ENCODE assay signal across 18 cellular contexts in genomic region chr2:70425682-70426301, GRCh38.
DNase-seq lines count a peak whose midpoint lies in the region; ATAC-seq, FAIRE-seq and TF ChIP-seq lines count a peak whose summit lies in the region.
"Had no signal": no experiment of that assay in that cellular context is flagged by ENCODE, and none has a peak within 500 bp of the region (broad histone marks: within the 10 kb centered on the region; RNA-seq: fewer than 3 reads in every experiment).

No MANE protein-coding gene starts in this region.

- H4K20me1 ChIP-seq in H1 (replicated peaks in 1 of 2; ENCODE audit: control insufficient read depth in 1 of 2, insufficient read depth in 2 of 2, low read length in 2 of 2) = no peaks in the 10 kb centered on the region

- no peak for ATAC-seq in GM18873 (IDR thresholded peaks at IDR 0.05; ENCODE audit: low FRiP score, unreplicated experiment)
- ATAC-seq: activated T-cell treated with anti-CD3 and anti-CD28 coated beads, Interleukin-2, amount 50 U/mL, for 4 hours; heart right ventricle had no signal

- H2AFZ ChIP-seq in H1 (ENCODE audit: low read length) = peak overlapping the region; percentile 29; the same call in 1 of the 2 replicates

- no peak overlapping the region for H2BK12ac ChIP-seq in H1 (ENCODE audit: low read depth, low read length)

- H4K5ac ChIP-seq in H1 (ENCODE audit: insufficient read length, low read depth, low read length) = no peak overlapping the region
- H4K5ac ChIP-seq in mesendoderm (ENCODE audit: low read length) = no peak overlapping the region

- H4K8ac ChIP-seq in H1 (ENCODE audit: extremely low read depth, insufficient read depth, low read length) (no peak overlapping the region), mesendoderm (ENCODE audit: low read depth, low read length) (no peak overlapping the region)

- H3K4ac ChIP-seq in H1 (replicated peaks; ENCODE audit: insufficient read length, low read depth, low read length) (no peak overlapping the region), mesendoderm (ENCODE audit: low read depth, low read length) (no peak overlapping the region)

- TF ChIP-seq EP300 in H1 (IDR thresholded peaks at IDR 0.05; ENCODE audit: borderline replicate concordance in 1 of 2, low read depth in 2 of 2, low read length in 2 of 2) = no peak

- no peak overlapping the region for H3K23ac ChIP-seq in H1 (ENCODE audit: insufficient read length)
- no peak overlapping the region for H3K23ac ChIP-seq in mesendoderm (ENCODE audit: low read length)

- no peaks in the 10 kb centered on the region for H3K23me2 ChIP-seq in H1 (ENCODE audit: low read depth, low read length)

- TF ChIP-seq POLR2A in H1 (IDR thresholded peaks at IDR 0.05; ENCODE audit: control extremely low read depth in 1 of 2, low read depth in 2 of 2, low read length in 2 of 2) = no peak
- no peak for TF ChIP-seq POLR2A in adrenal gland (IDR thresholded peaks at IDR 0.05)

- H3K4me2 ChIP-seq in H1 (ENCODE audit: insufficient read depth in 1 of 2, low read depth in 2 of 2, low read length in 2 of 2) (no peak overlapping the region), mesendoderm (ENCODE audit: low read length) (no peak overlapping the region)

- H4K91ac ChIP-seq in H1 (replicated peaks; ENCODE audit: insufficient read length, low read length) = no peak overlapping the region

- no peak overlapping the region for H3K4me3 ChIP-seq in H1 (ENCODE audit: extremely low read depth in 1 of 4, insufficient read depth in 2 of 4, low read depth in 3 of 4, low read length in 4 of 4)
- H3K4me3 ChIP-seq in mesendoderm (ENCODE audit: low read length) = no peak overlapping the region
- no peak overlapping the region for H3K4me3 ChIP-seq in foreskin fibroblast (ENCODE audit: low read depth in 1 of 2, low read length in 2 of 2)
- no peak overlapping the region for H3K4me3 ChIP-seq in adrenal gland
- H3K4me3 ChIP-seq: heart right ventricle had no signal

- H3K79me2 ChIP-seq in H1 (ENCODE audit: control insufficient read depth in 1 of 2, insufficient read depth in 2 of 2, low read length in 2 of 2) (no peaks in the 10 kb centered on the region), mesendoderm (ENCODE audit: control insufficient read depth, insufficient read depth, low read length) (no peaks in the 10 kb centered on the region)

- no peak for FAIRE-seq in H1 (lab: Jason Lieb, UNC)

- no peak overlapping the region for H2BK120ac ChIP-seq in H1 (replicated peaks; ENCODE audit: low read depth, low read length)
- H2BK120ac ChIP-seq in mesendoderm (ENCODE audit: low read depth, low read length) = no peak overlapping the region

- no peak overlapping the region for H3K9ac ChIP-seq in H1 (replicated peaks in 1 of 4; ENCODE audit: extremely low read depth in 1 of 4, low read depth in 3 of 4, low read length in 3 of 4)
- no peak overlapping the region for H3K9ac ChIP-seq in mesendoderm (ENCODE audit: low read length)

- H2BK20ac ChIP-seq in H1 (ENCODE audit: low read length) = no peak overlapping the region

- DNase-seq in COLO668 (lab: John Stamatoyannopoulos, UW; ENCODE audit: unreplicated experiment) = peak; percentile 31
- peak; percentile 11 for DNase-seq in LoVo (ENCODE audit: low spot score)
- DNase-seq in H1 (ENCODE audit: low read depth in 1 of 2, low spot score in 2 of 2) = no peak
- DNase-seq in mesendoderm = no peak
- DNase-seq in foreskin fibroblast = no peak
- DNase-seq in adrenal gland = no peak
- DNase-seq in superior temporal gyrus (ENCODE audit: extremely low spot score) = no peak
- DNase-seq: activated CD4-positive, CD25-positive, alpha-beta regulatory T cell treated with anti-CD3 and anti-CD28 coated beads, Interleukin-2, amount 50 U/mL, for 72 hours; activated CD8-positive, alpha-beta memory T cell treated with anti-CD3 and anti-CD28 coated beads for 24 hours; activated T-cell treated with anti-CD3 and anti-CD28 coated beads, Interleukin-2, amount 50 U/mL, for 4 hours; C1 segment of cervical spinal cord; DMS 273 treated with DMSO at 0.1 percent for 48 hours; GF-D8; heart right ventricle; NCI-H1694; occipital lobe; stimulated activated CD4-positive, alpha-beta T cell treated with anti-CD3 and anti-CD28 coated beads, Interleukin-12 subunit alpha, Interleukin-12 subunit beta, amount 100 ng/mL, for 4 hours had no signal

- H3K79me1 ChIP-seq in H1 (ENCODE audit: low read depth, low read length) (no peaks in the 10 kb centered on the region), mesendoderm (ENCODE audit: low read length) (no peaks in the 10 kb centered on the region)

- TF ChIP-seq CTCF in H1 (IDR thresholded peaks at IDR 0.05; ENCODE audit: control extremely low read depth in 1 of 3, insufficient read depth in 1 of 3, low read depth in 1 of 3, low read length in 3 of 3) (no peak), foreskin fibroblast (IDR thresholded peaks at IDR 0.05; ENCODE audit: low read depth, low read length) (no peak), adrenal gland (IDR thresholded peaks at IDR 0.05) (no peak)

- POLR2A ChIA-PET in H1 (lab: Charles Lee; ENCODE audit: partially characterized antibody) = no interaction called here

- no peak overlapping the region for H3K27ac ChIP-seq in H1 (ENCODE audit: low read depth, low read length)
- no peak overlapping the region for H3K27ac ChIP-seq in mesendoderm (ENCODE audit: low read depth, low read length)
- H3K27ac ChIP-seq in adrenal gland = no peak overlapping the region
- H3K27ac ChIP-seq: heart right ventricle had no signal

- H2BK15ac ChIP-seq in H1 (ENCODE audit: low read length) = no peak overlapping the region
- H2BK15ac ChIP-seq in mesendoderm (replicated peaks; ENCODE audit: low read depth) = no peak overlapping the region

- H3K18ac ChIP-seq in H1 (ENCODE audit: extremely low read depth, low read length) (no peak overlapping the region), mesendoderm (ENCODE audit: low read length) (no peak overlapping the region)

- no peak overlapping the region for H3K56ac ChIP-seq in H1 (replicated peaks; ENCODE audit: insufficient read length, low read depth, low read length)
- H3K56ac ChIP-seq in mesendoderm (ENCODE audit: low read length) = peak overlapping the region; percentile 15

- H3K4me1 ChIP-seq in H1 (replicated peaks in 1 of 4; ENCODE audit: control insufficient read depth in 3 of 4, insufficient read depth in 4 of 4, low read length in 3 of 4) (no peaks in the 10 kb centered on the region), mesendoderm (ENCODE audit: control insufficient read depth, low read depth, low read length) (no peaks in the 10 kb centered on the region), adrenal gland (replicated peaks in 1 of 2) (no peaks in the 10 kb centered on the region)
- H3K4me1 ChIP-seq: heart right ventricle had no signal

- intact Hi-C loops in adrenal gland (cut with DNase I) = no loop called here

- no peak overlapping the region for H3K14ac ChIP-seq in H1 (ENCODE audit: insufficient read length)

- H2BK5ac ChIP-seq in H1 (ENCODE audit: low read depth, low read length) = no peak overlapping the region
- H2BK5ac ChIP-seq in mesendoderm (ENCODE audit: low read length) = no peak overlapping the region

- H3K27me3 ChIP-seq in H1 (replicated peaks in 1 of 4; ENCODE audit: control insufficient read depth in 3 of 4, extremely low read depth in 1 of 4, insufficient read depth in 3 of 4, low read length in 3 of 4) (peaks cover 0 to 10% (median 2%) of the 10 kb centered on the region in 4 experiments; a peak in 4 of 7 replicates), mesendoderm (ENCODE audit: insufficient read depth, low read length, poor library complexity) (no peaks in the 10 kb centered on the region), adrenal gland (no peaks in the 10 kb centered on the region)

- no peak for TF ChIP-seq RAD21 in H1 (IDR thresholded peaks at IDR 0.05 in 1 of 2, conservative IDR thresholded peaks at IDR 0.05 in 1 of 2; ENCODE audit: low read depth in 2 of 2, low read length in 2 of 2)

- CTCF ChIA-PET in H1 (lab: Charles Lee; ENCODE audit: partially characterized antibody) = interaction anchor here (0.8 to 2.2 kb wide), 4 partner anchors 10 to 191 kb away, joined by 3 to 11 read pairs (median 4); no protein-coding TSS in a partner anchor

- no peak overlapping the region for H2AK5ac ChIP-seq in H1 (ENCODE audit: low read depth, low read length)
- H2AK5ac ChIP-seq in mesendoderm (ENCODE audit: low read length) = no peak overlapping the region

- H3K36me3 ChIP-seq in H1 (ENCODE audit: control insufficient read depth in 2 of 4, insufficient read depth in 4 of 4, low read length in 3 of 4) = no peaks in the 10 kb centered on the region
- no peaks in the 10 kb centered on the region for H3K36me3 ChIP-seq in mesendoderm (ENCODE audit: control insufficient read depth, insufficient read depth, low read length)
- no peaks in the 10 kb centered on the region for H3K36me3 ChIP-seq in adrenal gland (replicated peaks in 1 of 2)
- H3K36me3 ChIP-seq: heart right ventricle had no signal

- H3K9me3 ChIP-seq in H1 (ENCODE audit: insufficient read depth in 2 of 2, low read depth in 1 of 2, low read length in 1 of 2) (no peaks in the 10 kb centered on the region), adrenal gland (replicated peaks in 1 of 3) (no peaks in the 10 kb centered on the region)

- WGBS in H1 (ENCODE audit: extremely low coverage in 1 of 2, insufficient coverage in 1 of 2, insufficient read length in 1 of 2, insufficient replicate concordance in 2 of 2, low coverage in 1 of 2, low lambda C conversion rate in 2 of 2, missing lambda C conversion rate in 1 of 2), 2 experiments = 82% methylated on average over 7 of the region's 7 CpGs; no CpG with 5 or more reads in 1 of the 2 experiments
- no CpG with 5 or more reads among the region's 7 CpGs for WGBS in mesendoderm (ENCODE audit: extremely low coverage, insufficient coverage, low lambda C conversion rate)
- 63 to 83% (median 76%) methylated on average over 2 to 7 of the region's 7 CpGs for WGBS in adrenal gland, 4 donors

TF ChIP-seq in H1, 55 proteins besides CTCF, POLR2A, EP300 and RAD21 (continues in another document):
- no peak for TF ChIP-seq YY1 (IDR thresholded peaks at IDR 0.05; ENCODE audit: low read depth, low read length)
- no peak for TF ChIP-seq JUN (IDR thresholded peaks at IDR 0.05; ENCODE audit: low read depth, low read length)
- no peak for TF ChIP-seq JUND (IDR thresholded peaks at IDR 0.05; ENCODE audit: low read length)
- no peak for TF ChIP-seq NANOG (IDR thresholded peaks at IDR 0.05; ENCODE audit: insufficient read depth, low read depth, low read length, poor library complexity, severe bottlenecking)
- no peak for TF ChIP-seq CBX5 (IDR thresholded peaks at IDR 0.05; ENCODE audit: low read depth, low read length)
- TF ChIP-seq CREB1 (IDR thresholded peaks at IDR 0.05) = no peak
- no peak for TF ChIP-seq RBBP5 (IDR thresholded peaks at IDR 0.05; ENCODE audit: borderline replicate concordance, low read depth, low read length)
- TF ChIP-seq SUZ12 (IDR thresholded peaks at IDR 0.05; ENCODE audit: low read length) = no peak

Comparison
In these comparisons a context has a peak if more than half of its experiments do, and no peak if none do; other contexts are left out.
1. DNase-seq: peak in COLO668 (single experiment) and LoVo (single experiment); none in H1 (0 of 2), mesendoderm (single experiment), foreskin fibroblast (0 of 2), adrenal gland (0 of 7) and superior temporal gyrus (single experiment).